ENCODE assay signal across 9 cellular contexts in the genomic region with DNA sequence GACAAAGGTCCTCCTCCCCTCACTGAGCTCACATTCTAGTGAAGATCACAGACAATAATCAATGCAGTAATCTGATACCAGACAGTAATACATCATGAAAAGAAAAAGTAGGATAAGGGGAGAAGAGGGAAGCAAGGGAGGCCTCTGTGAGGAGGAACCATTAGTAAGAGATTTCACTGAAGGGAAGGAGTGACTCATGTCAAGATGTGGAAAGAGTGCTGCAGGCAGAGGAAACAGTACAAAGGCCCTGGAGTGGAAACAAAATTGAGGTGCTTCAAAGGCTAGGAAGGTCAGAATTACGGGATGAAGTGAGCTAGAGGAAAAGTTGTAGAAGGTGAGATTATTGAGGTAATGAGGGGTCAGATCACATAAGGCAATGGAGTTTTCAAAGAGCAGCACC. TPM values are rescaled to one million over a fixed set of nuclear protein-coding genes. Genes with fewer than 3 reads are reported as not detected.
A peak's percentile ranks its signal among the peaks of the same experiment; 100 is the strongest.
DNase-seq lines count a peak whose midpoint lies in the region; ATAC-seq, FAIRE-seq and TF ChIP-seq lines count a peak whose summit lies in the region.
"Had no signal": no experiment of that assay in that cellular context is flagged by ENCODE, and none has a peak within 500 bp of the region (broad histone marks: within the 10 kb centered on the region; RNA-seq: fewer than 3 reads in every experiment).

No MANE protein-coding gene starts in this region.

- TF ChIP-seq CTCF in bronchial epithelial cell (IDR thresholded peaks at IDR 0.05; ENCODE audit: insufficient read depth, low read length, severe bottlenecking) (no peak), natural killer cell (IDR thresholded peaks at IDR 0.05) (no peak), coronary artery (IDR thresholded peaks at IDR 0.05) (no peak)

- peaks cover 0 to 11% of the 10 kb centered on the region in 2 donors for H3K4me1 Mint-ChIP-seq in natural killer cell

- no peak for FAIRE-seq in bronchial epithelial cell (lab: Jason Lieb, UNC)

- intact Hi-C loops in natural killer cell (cut with micrococcal nuclease): no loop called here

- DNase-seq in GM03348 (ENCODE audit: low spot score) (peak; percentile 16), NCI-H226 (peak; percentile 69), bronchial epithelial cell (ENCODE audit: low read depth) (peak; percentile 81), natural killer cell (no peak), hypothalamus (lab: John Stamatoyannopoulos, UW) (no peak), coronary artery (ENCODE audit: low spot score) (no peak)
- DNase-seq in activated effector memory CD4-positive, alpha-beta T cell treated with Interleukin-2 at 50 U/mL for 16 hours: no peak

- peaks cover 6% of the 10 kb centered on the region for H3K36me3 ChIP-seq in bronchial epithelial cell (ENCODE audit: control insufficient read depth, insufficient read depth, low read length)
- H3K36me3 ChIP-seq: thoracic aorta had no signal

- peak overlapping the region in 1 of 2 donors; percentile 51 for H3K27ac Mint-ChIP-seq in natural killer cell

- H3K4me3 Mint-ChIP-seq in natural killer cell: no peak overlapping the region

- ATAC-seq in natural killer cell (peak; percentile 28 to 70 (median 38)), GM21619 (IDR thresholded peaks at IDR 0.05; ENCODE audit: unreplicated experiment) (no peak)

- H3K4me3 ChIP-seq in bronchial epithelial cell (ENCODE audit: low read depth, low read length) (no peak overlapping the region), coronary artery (no peak overlapping the region)
- H3K4me3 ChIP-seq: thoracic aorta had no signal

- H3K27ac ChIP-seq in coronary artery: peak overlapping the region in 1 of 2 donors; percentile 52

- peaks cover 0 to 2% of the 10 kb centered on the region in 2 donors for H3K27me3 Mint-ChIP-seq in natural killer cell (ENCODE audit: low read depth in 2 of 2)

- no peaks in the 10 kb centered on the region for H3K36me3 Mint-ChIP-seq in natural killer cell

- no peaks in the 10 kb centered on the region for H3K27me3 ChIP-seq in bronchial epithelial cell (ENCODE audit: control insufficient read depth, insufficient read depth, low read length)

- H3K9me3 Mint-ChIP-seq in natural killer cell: no peaks in the 10 kb centered on the region

RNA-seq across cellular contexts. Expression of a gene that starts 38.1 kb away (rescaled TPM):
- total RNA-seq in bronchial epithelial cell (45.4 and 64.2 TPM in 2 replicates), natural killer cell (10 to 100 TPM; 18.1 to 29.9 (median 25.9) TPM)

RNA-seq across cellular contexts. Expression of a gene that starts 39.5 kb away (rescaled TPM):
- total RNA-seq in bronchial epithelial cell: 31.3 and 58.0 TPM in 2 replicates
- 1 to 10 TPM; 5.9 to 7.3 (median 6.8) TPM for total RNA-seq in natural killer cell

Comparison
In these comparisons a context has a peak if more than half of its experiments do, and no peak if none do; other contexts are left out.
1. DNase-seq: peak in GM03348 (single experiment), NCI-H226 (single experiment) and bronchial epithelial cell (single experiment); none in natural killer cell (single experiment), hypothalamus (0 of 51), activated effector memory CD4-positive, alpha-beta T cell treated with Interleukin-2 at 50 U/mL for 16 hours (single experiment) and coronary artery (single experiment).